In the genomic region with DNA sequence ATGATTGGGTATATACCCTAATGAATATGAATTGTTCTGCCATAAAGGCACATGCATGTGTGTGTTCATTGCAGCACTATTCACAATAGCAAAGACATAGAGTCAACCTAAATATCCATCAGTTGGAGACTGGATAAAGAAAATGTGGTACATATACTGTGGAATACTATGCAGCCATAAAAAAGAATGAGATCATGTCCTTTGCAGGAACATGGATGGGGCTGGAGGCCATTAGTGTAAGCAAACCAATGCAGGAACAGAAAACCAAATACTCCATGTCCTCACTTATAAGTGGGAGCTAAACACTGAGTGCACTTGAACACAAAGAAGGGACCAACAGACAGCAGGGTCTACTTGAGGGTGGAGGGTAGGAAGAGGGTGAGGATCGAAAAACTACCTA, we compare ENCODE assay signal across 25 cellular contexts.
"Had no signal": no experiment of that assay in that cellular context is flagged by ENCODE, and none has a peak within 500 bp of the region (broad histone marks: within the 10 kb centered on the region; RNA-seq: fewer than 3 reads in every experiment).

No MANE protein-coding gene starts in this region.

- H3K27ac Mint-ChIP-seq: dendritic cell treated with granulocyte-macrophage colony-stimulating factor and Interleukin-4, amounts not matched to agents 40 ng/mL and 50 ng/mL, for 4 days; nephron progenitor cell; stimulated activated memory B cell treated with anti-CD40 and anti-IgM and Interleukin-4, amounts not matched to agents 10 μg/mL and 1 μg/mL and 100 μg/mL, for 72 hours; type B pancreatic cell had no signal

- H3K9me3 ChIP-seq: colonic mucosa, heart left ventricle, lower lobe of right lung, prostate gland, right atrium auricular region, sigmoid colon, spleen, testis, tibial artery had no signal

- H3K4me3 Mint-ChIP-seq: dendritic cell treated with granulocyte-macrophage colony-stimulating factor and Interleukin-4, amounts not matched to agents 40 ng/mL and 50 ng/mL, for 4 days; naive thymus-derived CD8-positive, alpha-beta T cell; nephron progenitor cell; stimulated activated memory B cell treated with anti-CD40 and anti-IgM and Interleukin-4, amounts not matched to agents 10 μg/mL and 1 μg/mL and 100 μg/mL, for 72 hours; type B pancreatic cell had no signal

- DNase-seq: colonic mucosa; effector memory CD4-positive, alpha-beta T cell; heart left ventricle; hippocampal formation; kidney glomerular epithelial cell; left ventricle myocardium superior; lower lobe of right lung; naive thymus-derived CD8-positive, alpha-beta T cell; nephron progenitor cell; nucleus accumbens; sigmoid colon; spleen; stimulated activated CD4-positive, alpha-beta T cell treated with anti-CD3 and anti-CD28 coated beads, Interleukin-4, amount 100 ng/mL, for 4 hours; stimulated activated naive CD8-positive, alpha-beta T cell treated with anti-CD3 and anti-CD28 coated beads, Interleukin-15, Interleukin-2, amounts not matched to agents 100 U/mL and 50 U/mL, for 24 hours; substantia nigra; testis; tibial artery had no signal

- H3K27ac ChIP-seq: colonic mucosa, heart left ventricle, lower lobe of right lung, prostate gland, right atrium auricular region, sigmoid colon, spleen, tibial artery had no signal

- FAIRE-seq: endometrium, frontal cortex, islet of Langerhans had no signal

- H3K27me3 ChIP-seq: colonic mucosa, heart left ventricle, right atrium auricular region, sigmoid colon, spleen, testis, tibial artery had no signal

- H3K4me1 ChIP-seq: colonic mucosa, prostate gland had no signal

- H3K9me3 Mint-ChIP-seq: dendritic cell treated with granulocyte-macrophage colony-stimulating factor and Interleukin-4, amounts not matched to agents 40 ng/mL and 50 ng/mL, for 4 days; naive thymus-derived CD8-positive, alpha-beta T cell had no signal

- H3K36me3 ChIP-seq: colonic mucosa, heart left ventricle, lower lobe of right lung, prostate gland, right atrium auricular region, sigmoid colon, spleen, tibial artery had no signal

- H3K27me3 Mint-ChIP-seq: dendritic cell treated with granulocyte-macrophage colony-stimulating factor and Interleukin-4, amounts not matched to agents 40 ng/mL and 50 ng/mL, for 4 days; naive thymus-derived CD8-positive, alpha-beta T cell; stimulated activated memory B cell treated with anti-CD40 and anti-IgM and Interleukin-4, amounts not matched to agents 10 μg/mL and 1 μg/mL and 100 μg/mL, for 72 hours; type B pancreatic cell had no signal

- ATAC-seq: heart left ventricle; left ventricle myocardium superior; lower lobe of right lung; naive thymus-derived CD8-positive, alpha-beta T cell; stimulated activated memory B cell treated with anti-CD40 and anti-IgM and Interleukin-4, amounts not matched to agents 10 μg/mL and 1 μg/mL and 100 μg/mL, for 72 hours; stimulated activated naive CD8-positive, alpha-beta T cell treated with anti-CD3 and anti-CD28 coated beads, Interleukin-15, Interleukin-2, amounts not matched to agents 100 U/mL and 50 U/mL, for 24 hours had no signal

- H3K4me3 ChIP-seq: colonic mucosa, heart left ventricle, lower lobe of right lung, prostate gland, right atrium auricular region, sigmoid colon, spleen, testis, tibial artery had no signal
